Comparison of ENCODE assay signal across 12 cellular contexts in the genomic region with DNA sequence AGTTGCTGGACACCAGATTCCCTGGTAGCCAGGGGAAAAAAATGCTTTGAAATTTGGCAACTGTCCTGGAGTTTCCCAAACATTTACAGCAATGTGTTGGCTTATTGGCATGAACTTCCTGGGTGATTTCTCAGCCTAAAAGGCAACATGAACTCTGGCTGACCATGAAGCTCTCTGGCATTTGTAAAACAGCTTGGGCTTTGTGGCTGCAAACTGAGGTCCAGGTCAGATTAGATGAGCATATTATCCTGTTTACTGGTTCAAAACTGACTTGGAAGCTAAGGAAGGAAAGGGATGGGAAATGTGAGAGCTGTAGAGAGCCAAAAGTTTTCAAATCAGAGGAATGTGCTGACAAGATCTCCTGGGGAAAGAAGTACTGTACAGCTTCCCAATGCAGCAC.
A peak's percentile ranks its signal among the peaks of the same experiment; 100 is the strongest.
DNase-seq lines count a peak whose midpoint lies in the region; ATAC-seq, FAIRE-seq and TF ChIP-seq lines count a peak whose summit lies in the region.
"Had no signal": no experiment of that assay in that cellular context is flagged by ENCODE, and none has a peak within 500 bp of the region (broad histone marks: within the 10 kb centered on the region; RNA-seq: fewer than 3 reads in every experiment).

No MANE protein-coding gene starts in this region.

- H3K27me3 ChIP-seq in adrenal gland, result no peaks in the 10 kb centered on the region

- H3K36me3 ChIP-seq in adrenal gland (replicated peaks in 1 of 2), result peaks cover 0 to 3% of the 10 kb centered on the region in 2 donors

- TF ChIP-seq POLR2A in H54 (IDR thresholded peaks at IDR 0.05; ENCODE audit: low read depth, low read length) (no peak), adrenal gland (IDR thresholded peaks at IDR 0.05) (no peak)

- no peak overlapping the region for H3K4me3 ChIP-seq in adrenal gland

- no peaks in the 10 kb centered on the region for H3K9me3 ChIP-seq in adrenal gland (replicated peaks in 1 of 3)

- H3K27ac ChIP-seq in adrenal gland, result peak overlapping the region in 2 of 5 donors; percentile 3 to 16

- peak; percentile 44 for DNase-seq in H54 (ENCODE audit: insufficient read length, low spot score)
- peak in 6 of 7 donors; percentile 49 to 86 (median 68) for DNase-seq in adrenal gland
- no peak for DNase-seq in left cardiac atrium
- DNase-seq in smooth muscle cell of the brain vasculature (ENCODE audit: low read depth, low spot score), result peak; percentile 39
- no peak for DNase-seq in activated CD4-positive, alpha-beta T cell treated with anti-CD3 and anti-CD28 coated beads for 48 hours
- no peak for DNase-seq in NCI-H2029 (lab: John Stamatoyannopoulos, UW)
- DNase-seq: activated CD8-positive, alpha-beta memory T cell treated with anti-CD3 and anti-CD28 coated beads, Interleukin-2, amount 50 U/mL, for 4 hours; left colon; NCI-H1436 treated with DMSO at 0.1 percent for 48 hours had no signal

- H3K4me1 ChIP-seq in adrenal gland (replicated peaks in 1 of 2), result peaks cover 0 to 18% of the 10 kb centered on the region in 2 donors

- ATAC-seq in left cardiac atrium (peak; percentile 84 to 87), GM19397 (IDR thresholded peaks at IDR 0.05; ENCODE audit: unreplicated experiment) (no peak), GM19455 (IDR thresholded peaks at IDR 0.05; ENCODE audit: unreplicated experiment) (no peak)
- ATAC-seq: left colon had no signal

- FAIRE-seq in H54 (lab: Jason Lieb, UNC), result peak; percentile 100
- FAIRE-seq: G401.6 had no signal

- intact Hi-C loops in adrenal gland (cut with DNase I) (no loop called here), left cardiac atrium (cut with DNase I) (no loop called here)

- no peak for TF ChIP-seq CTCF in adrenal gland (IDR thresholded peaks at IDR 0.05)

Comparison
In these comparisons a context has a peak if more than half of its experiments do, and no peak if none do; other contexts are left out.
1. DNase-seq: peak in H54 (single experiment), adrenal gland (6 of 7) and smooth muscle cell of the brain vasculature (single experiment); none in left cardiac atrium (single experiment), activated CD4-positive, alpha-beta T cell treated with anti-CD3 and anti-CD28 coated beads for 48 hours (single experiment) and NCI-H2029 (single experiment).
2. ATAC-seq: peak in left cardiac atrium (2 of 2); none in GM19397 (single experiment) and GM19455 (single experiment).